ENCODE assay signal across 1 cellular context in genomic region chr14:101878222-101879211, GRCh38.
TF ChIP-seq lines count a peak whose summit lies in the region.

No MANE protein-coding gene starts in this region.

TF ChIP-seq in GM23338, 12 proteins besides CTCF, POLR2A, EP300 and RAD21 (continued from another document):
- TF ChIP-seq REST (IDR thresholded peaks at IDR 0.05; ENCODE audit: unreplicated experiment), result no peak
- no peak for TF ChIP-seq CREB1 (CRISPR knock-in tag; IDR thresholded peaks at IDR 0.05; ENCODE audit: low read depth)
